In the genomic region with DNA sequence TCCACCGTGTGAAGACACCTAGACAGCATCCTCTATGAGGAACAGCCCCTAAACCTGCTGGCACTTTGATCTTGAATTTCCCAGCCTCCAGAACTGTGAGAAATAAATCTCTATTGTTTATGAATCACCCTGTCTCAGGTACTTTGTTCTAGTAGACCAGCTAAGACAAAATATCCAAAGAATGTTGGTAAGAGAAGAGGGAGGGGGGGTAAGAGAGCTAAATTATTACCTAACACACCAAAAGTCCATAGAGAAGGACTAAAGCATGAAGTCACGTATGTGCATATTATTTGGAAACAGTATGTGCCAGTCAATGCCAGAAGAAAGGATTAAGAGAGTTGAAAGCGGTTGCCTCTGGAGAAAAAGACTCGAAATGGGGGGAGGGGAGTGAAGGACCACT, we compare ENCODE assay signal across 18 cellular contexts.
DNase-seq lines count a peak whose midpoint lies in the region; ATAC-seq and TF ChIP-seq lines count a peak whose summit lies in the region.
"Had no signal": no experiment of that assay in that cellular context is flagged by ENCODE, and none has a peak within 500 bp of the region (broad histone marks: within the 10 kb centered on the region; RNA-seq: fewer than 3 reads in every experiment).

No MANE protein-coding gene starts in this region.

- H3K9me3 Mint-ChIP-seq in MCF 10A (ENCODE audit: unreplicated experiment) (no peaks in the 10 kb centered on the region), mesothelial cell of epicardium (no peaks in the 10 kb centered on the region)
- H3K9me3 Mint-ChIP-seq: CD4-positive, alpha-beta T cell had no signal

- H3K27me3 Mint-ChIP-seq in MCF 10A (ENCODE audit: insufficient read depth, unreplicated experiment) (no peaks in the 10 kb centered on the region), mesothelial cell of epicardium (ENCODE audit: low read depth) (no peaks in the 10 kb centered on the region)
- H3K27me3 Mint-ChIP-seq: CD4-positive, alpha-beta T cell had no signal

- TF ChIP-seq CTCF in MCF 10A (IDR thresholded peaks at IDR 0.05; ENCODE audit: unreplicated experiment) (no peak), breast epithelium (IDR thresholded peaks at IDR 0.05) (no peak), mesothelial cell of epicardium (IDR thresholded peaks at IDR 0.05; ENCODE audit: unreplicated experiment) (no peak), retinal pigment epithelial cell (conservative IDR thresholded peaks at IDR 0.05; ENCODE audit: low read depth, low read length) (no peak), prostate gland (IDR thresholded peaks at IDR 0.05) (no peak)

- CTCF ChIA-PET in MCF 10A (lab: Yijun Ruan, JAX) = interaction anchor here (0.7 to 0.9 kb wide), 4 partner anchors 21 to 587 kb away, joined by 3 to 5 read pairs (median 4); no protein-coding TSS in a partner anchor

- DNase-seq in MCF 10A (ENCODE audit: unreplicated experiment) = no peak
- no peak for DNase-seq in breast epithelium (ENCODE audit: low spot score in 2 of 2)
- no peak for DNase-seq in mesothelial cell of epicardium (ENCODE audit: low spot score in 2 of 2, unreplicated experiment in 2 of 2)
- DNase-seq in retinal pigment epithelial cell (ENCODE audit: low read depth) = peak; percentile 34
- no peak for DNase-seq in prostate gland (ENCODE audit: low spot score)
- no peak for DNase-seq in stimulated activated CD8-positive, alpha-beta memory T cell treated with anti-CD3 and anti-CD28 coated beads, Interleukin-4, amount 100 ng/mL, for 48 hours
- DNase-seq: AML-193; CD4-positive, alpha-beta T cell; DMS153; DND-41; EL had no signal

- H3K27ac Mint-ChIP-seq in MCF 10A (ENCODE audit: low read depth, unreplicated experiment) = peak overlapping the region; percentile 49
- H3K27ac Mint-ChIP-seq in mesothelial cell of epicardium = peak overlapping the region; percentile 28
- H3K27ac Mint-ChIP-seq: CD4-positive, alpha-beta T cell had no signal

- H3K4me3 Mint-ChIP-seq in MCF 10A (ENCODE audit: unreplicated experiment) (no peak overlapping the region), mesothelial cell of epicardium (no peak overlapping the region)
- H3K4me3 Mint-ChIP-seq: CD4-positive, alpha-beta T cell had no signal

- H3K9me3 ChIP-seq in breast epithelium (no peaks in the 10 kb centered on the region), prostate gland (no peaks in the 10 kb centered on the region)
- H3K9me3 ChIP-seq: A549, HAP-1 had no signal

- H3K27ac ChIP-seq in breast epithelium (no peak overlapping the region), prostate gland (no peak overlapping the region)
- H3K27ac ChIP-seq: 22Rv1, A549, C4-2B, HL-60 had no signal

- H3K4me1 Mint-ChIP-seq in MCF 10A (ENCODE audit: insufficient read depth, unreplicated experiment) = no peaks in the 10 kb centered on the region
- H3K4me1 Mint-ChIP-seq in mesothelial cell of epicardium = peaks cover 24% of the 10 kb centered on the region

- H3K27me3 ChIP-seq in breast epithelium (no peaks in the 10 kb centered on the region), prostate gland (replicated peaks; ENCODE audit: insufficient read depth) (no peaks in the 10 kb centered on the region)

- intact Hi-C loops in MCF 10A (cut with micrococcal nuclease) = loop anchor here (5.0 kb wide), 1 partner anchor 213 kb away; the partner anchor contains the start of gene SP3
- intact Hi-C loops in breast epithelium (cut with DNase I; ENCODE audit: low total_unique reads) = loop anchor here (5.0 kb wide), 1 partner anchor 122 kb away; no protein-coding TSS in a partner anchor
- intact Hi-C loops in prostate gland (cut with DNase I) = no loop called here

- H3K4me1 ChIP-seq in breast epithelium = no peaks in the 10 kb centered on the region
- no peaks in the 10 kb centered on the region for H3K4me1 ChIP-seq in prostate gland (replicated peaks)

- ATAC-seq in HG02678 (IDR thresholded peaks at IDR 0.05; ENCODE audit: unreplicated experiment) = no peak
- ATAC-seq: A549, GM12878 had no signal

- BruUV-seq in MCF 10A (replicated peaks; lab: Mats Ljungman, UMichigan) = no TSS peak

- no peak overlapping the region for H3K4me3 ChIP-seq in breast epithelium
- H3K4me3 ChIP-seq in retinal pigment epithelial cell (ENCODE audit: low read length) = no peak overlapping the region
- H3K4me3 ChIP-seq in prostate gland = no peak overlapping the region
- H3K4me3 ChIP-seq: A549, GM12878, HAP-1 had no signal

- TF ChIP-seq POLR2A in breast epithelium (IDR thresholded peaks at IDR 0.05) = no peak
- TF ChIP-seq POLR2A in prostate gland (IDR thresholded peaks at IDR 0.05) = no peak

- WGBS in prostate gland = 74% methylated on average over 4 of the region's 4 CpGs

- POLR2A ChIA-PET in MCF 10A (lab: Yijun Ruan, JAX) = no interaction called here

- H3K36me3 ChIP-seq in breast epithelium (no peaks in the 10 kb centered on the region), prostate gland (no peaks in the 10 kb centered on the region)
- H3K36me3 ChIP-seq: HAP-1 had no signal

- H3K36me3 Mint-ChIP-seq in MCF 10A (ENCODE audit: insufficient read depth, unreplicated experiment) (no peaks in the 10 kb centered on the region), mesothelial cell of epicardium (no peaks in the 10 kb centered on the region)
